ENCODE assay signal across 1 cellular context in genomic region chr19:16041571-16042386, GRCh38.
TF ChIP-seq lines count a peak whose summit lies in the region.

No MANE protein-coding gene starts in this region.

TF ChIP-seq in HEK293, 187 proteins besides CTCF, POLR2A, EP300 and RAD21 (continued from another document):
- TF ChIP-seq PRDM10 (tag by site-specific recombination; IDR thresholded peaks at IDR 0.05) (peak; percentile 68), KLF9 (tag by site-specific recombination; IDR thresholded peaks at IDR 0.05; ENCODE audit: low read depth) (no peak), ZNF660 (tag by site-specific recombination; IDR thresholded peaks at IDR 0.05) (peak; percentile 76), ZNF654 (tag by site-specific recombination; IDR thresholded peaks at IDR 0.05; ENCODE audit: low read depth) (peak; percentile 90), GLIS1 (tag by site-specific recombination; IDR thresholded peaks at IDR 0.05) (peak; percentile 61; the same call in 1 of the 2 replicates), ZNF544 (tag by site-specific recombination; IDR thresholded peaks at IDR 0.05) (no peak), ZNF513 (tag by site-specific recombination; IDR thresholded peaks at IDR 0.05) (no peak), ZNF548 (tag by site-specific recombination; IDR thresholded peaks at IDR 0.05) (no peak), ZBTB17 (tag by site-specific recombination; IDR thresholded peaks at IDR 0.05) (no peak), ZNF596 (tag by site-specific recombination; IDR thresholded peaks at IDR 0.05) (no peak), ZNF121 (tag by site-specific recombination; IDR thresholded peaks at IDR 0.05) (peak; percentile 85), ZBTB20 (tag by site-specific recombination; IDR thresholded peaks at IDR 0.05) (no peak), ZBTB26 (tag by site-specific recombination; optimal IDR thresholded peaks at IDR 0.05) (peak; percentile 9), PATZ1 (tag by site-specific recombination; IDR thresholded peaks at IDR 0.05) (0 out of 2 replicates have a peak, but pooled peaks have one; percentile 19), ZSCAN30 (tag by site-specific recombination; IDR thresholded peaks at IDR 0.05) (peak; percentile 59; the same call in 1 of the 2 replicates), ZSCAN18 (tag by site-specific recombination; IDR thresholded peaks at IDR 0.05) (no peak), ZNF837 (tag by site-specific recombination; IDR thresholded peaks at IDR 0.05) (no peak)
TF ChIP-seq in HEK293: peak in this region for 14.
